In the genomic region with DNA sequence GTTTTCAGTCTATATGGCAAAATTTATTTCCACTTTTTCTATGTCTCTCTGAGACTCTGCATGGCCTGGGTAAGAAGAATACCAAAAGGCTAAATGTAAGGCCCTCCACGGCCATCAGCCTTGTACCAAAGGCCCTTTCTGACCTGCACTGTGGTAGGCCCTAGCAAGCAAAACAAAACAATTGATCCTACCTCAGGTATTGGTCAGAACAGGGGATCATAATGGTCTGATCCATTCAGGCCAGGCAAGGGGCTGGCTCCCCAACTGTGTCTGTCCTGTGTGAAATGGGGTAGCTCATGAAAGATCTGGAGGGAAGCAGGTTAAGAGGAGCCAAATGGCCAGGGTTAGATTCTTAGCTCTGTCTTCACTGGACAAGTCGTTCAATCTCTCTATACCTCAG, we compare ENCODE assay signal across 1 cellular context.
TF ChIP-seq lines count a peak whose summit lies in the region.

No MANE protein-coding gene starts in this region.

TF ChIP-seq in H1, 55 proteins besides CTCF, POLR2A, EP300 and RAD21:
- TF ChIP-seq MAFK (IDR thresholded peaks at IDR 0.05; ENCODE audit: low read depth, low read length) (no peak), ASH2L (IDR thresholded peaks at IDR 0.05; ENCODE audit: low read length) (no peak), SP4 (IDR thresholded peaks at IDR 0.05; ENCODE audit: low read length) (no peak), CEBPB (IDR thresholded peaks at IDR 0.05; ENCODE audit: low read depth, low read length) (no peak), JUND (IDR thresholded peaks at IDR 0.05; ENCODE audit: low read length) (no peak), RNF2 (IDR thresholded peaks at IDR 0.05; ENCODE audit: borderline replicate concordance, low read depth, low read length, missing control alignments, poor library complexity, severe bottlenecking) (no peak), SP1 (IDR thresholded peaks at IDR 0.05; ENCODE audit: low read depth, low read length) (no peak), JUN (IDR thresholded peaks at IDR 0.05; ENCODE audit: low read depth, low read length) (no peak), POLR2AphosphoS5 (IDR thresholded peaks at IDR 0.05; ENCODE audit: low read depth, low read length) (no peak), KDM1A (IDR thresholded peaks at IDR 0.05; ENCODE audit: borderline replicate concordance, low read length) (no peak)
- TF ChIP-seq, protein P1, sequence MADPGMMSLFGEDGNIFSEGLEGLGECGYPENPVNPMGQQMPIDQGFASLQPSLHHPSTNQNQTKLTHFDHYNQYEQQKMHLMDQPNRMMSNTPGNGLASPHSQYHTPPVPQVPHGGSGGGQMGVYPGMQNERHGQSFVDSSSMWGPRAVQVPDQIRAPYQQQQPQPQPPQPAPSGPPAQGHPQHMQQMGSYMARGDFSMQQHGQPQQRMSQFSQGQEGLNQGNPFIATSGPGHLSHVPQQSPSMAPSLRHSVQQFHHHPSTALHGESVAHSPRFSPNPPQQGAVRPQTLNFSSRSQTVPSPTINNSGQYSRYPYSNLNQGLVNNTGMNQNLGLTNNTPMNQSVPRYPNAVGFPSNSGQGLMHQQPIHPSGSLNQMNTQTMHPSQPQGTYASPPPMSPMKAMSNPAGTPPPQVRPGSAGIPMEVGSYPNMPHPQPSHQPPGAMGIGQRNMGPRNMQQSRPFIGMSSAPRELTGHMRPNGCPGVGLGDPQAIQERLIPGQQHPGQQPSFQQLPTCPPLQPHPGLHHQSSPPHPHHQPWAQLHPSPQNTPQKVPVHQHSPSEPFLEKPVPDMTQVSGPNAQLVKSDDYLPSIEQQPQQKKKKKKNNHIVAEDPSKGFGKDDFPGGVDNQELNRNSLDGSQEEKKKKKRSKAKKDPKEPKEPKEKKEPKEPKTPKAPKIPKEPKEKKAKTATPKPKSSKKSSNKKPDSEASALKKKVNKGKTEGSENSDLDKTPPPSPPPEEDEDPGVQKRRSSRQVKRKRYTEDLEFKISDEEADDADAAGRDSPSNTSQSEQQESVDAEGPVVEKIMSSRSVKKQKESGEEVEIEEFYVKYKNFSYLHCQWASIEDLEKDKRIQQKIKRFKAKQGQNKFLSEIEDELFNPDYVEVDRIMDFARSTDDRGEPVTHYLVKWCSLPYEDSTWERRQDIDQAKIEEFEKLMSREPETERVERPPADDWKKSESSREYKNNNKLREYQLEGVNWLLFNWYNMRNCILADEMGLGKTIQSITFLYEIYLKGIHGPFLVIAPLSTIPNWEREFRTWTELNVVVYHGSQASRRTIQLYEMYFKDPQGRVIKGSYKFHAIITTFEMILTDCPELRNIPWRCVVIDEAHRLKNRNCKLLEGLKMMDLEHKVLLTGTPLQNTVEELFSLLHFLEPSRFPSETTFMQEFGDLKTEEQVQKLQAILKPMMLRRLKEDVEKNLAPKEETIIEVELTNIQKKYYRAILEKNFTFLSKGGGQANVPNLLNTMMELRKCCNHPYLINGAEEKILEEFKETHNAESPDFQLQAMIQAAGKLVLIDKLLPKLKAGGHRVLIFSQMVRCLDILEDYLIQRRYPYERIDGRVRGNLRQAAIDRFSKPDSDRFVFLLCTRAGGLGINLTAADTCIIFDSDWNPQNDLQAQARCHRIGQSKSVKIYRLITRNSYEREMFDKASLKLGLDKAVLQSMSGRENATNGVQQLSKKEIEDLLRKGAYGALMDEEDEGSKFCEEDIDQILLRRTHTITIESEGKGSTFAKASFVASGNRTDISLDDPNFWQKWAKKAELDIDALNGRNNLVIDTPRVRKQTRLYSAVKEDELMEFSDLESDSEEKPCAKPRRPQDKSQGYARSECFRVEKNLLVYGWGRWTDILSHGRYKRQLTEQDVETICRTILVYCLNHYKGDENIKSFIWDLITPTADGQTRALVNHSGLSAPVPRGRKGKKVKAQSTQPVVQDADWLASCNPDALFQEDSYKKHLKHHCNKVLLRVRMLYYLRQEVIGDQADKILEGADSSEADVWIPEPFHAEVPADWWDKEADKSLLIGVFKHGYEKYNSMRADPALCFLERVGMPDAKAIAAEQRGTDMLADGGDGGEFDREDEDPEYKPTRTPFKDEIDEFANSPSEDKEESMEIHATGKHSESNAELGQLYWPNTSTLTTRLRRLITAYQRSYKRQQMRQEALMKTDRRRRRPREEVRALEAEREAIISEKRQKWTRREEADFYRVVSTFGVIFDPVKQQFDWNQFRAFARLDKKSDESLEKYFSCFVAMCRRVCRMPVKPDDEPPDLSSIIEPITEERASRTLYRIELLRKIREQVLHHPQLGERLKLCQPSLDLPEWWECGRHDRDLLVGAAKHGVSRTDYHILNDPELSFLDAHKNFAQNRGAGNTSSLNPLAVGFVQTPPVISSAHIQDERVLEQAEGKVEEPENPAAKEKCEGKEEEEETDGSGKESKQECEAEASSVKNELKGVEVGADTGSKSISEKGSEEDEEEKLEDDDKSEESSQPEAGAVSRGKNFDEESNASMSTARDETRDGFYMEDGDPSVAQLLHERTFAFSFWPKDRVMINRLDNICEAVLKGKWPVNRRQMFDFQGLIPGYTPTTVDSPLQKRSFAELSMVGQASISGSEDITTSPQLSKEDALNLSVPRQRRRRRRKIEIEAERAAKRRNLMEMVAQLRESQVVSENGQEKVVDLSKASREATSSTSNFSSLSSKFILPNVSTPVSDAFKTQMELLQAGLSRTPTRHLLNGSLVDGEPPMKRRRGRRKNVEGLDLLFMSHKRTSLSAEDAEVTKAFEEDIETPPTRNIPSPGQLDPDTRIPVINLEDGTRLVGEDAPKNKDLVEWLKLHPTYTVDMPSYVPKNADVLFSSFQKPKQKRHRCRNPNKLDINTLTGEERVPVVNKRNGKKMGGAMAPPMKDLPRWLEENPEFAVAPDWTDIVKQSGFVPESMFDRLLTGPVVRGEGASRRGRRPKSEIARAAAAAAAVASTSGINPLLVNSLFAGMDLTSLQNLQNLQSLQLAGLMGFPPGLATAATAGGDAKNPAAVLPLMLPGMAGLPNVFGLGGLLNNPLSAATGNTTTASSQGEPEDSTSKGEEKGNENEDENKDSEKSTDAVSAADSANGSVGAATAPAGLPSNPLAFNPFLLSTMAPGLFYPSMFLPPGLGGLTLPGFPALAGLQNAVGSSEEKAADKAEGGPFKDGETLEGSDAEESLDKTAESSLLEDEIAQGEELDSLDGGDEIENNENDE (IDR thresholded peaks at IDR 0.05; ENCODE audit: insufficient replicate concordance, low read length), result no peak
